8 cellular contexts compared by ENCODE assay signal in the genomic region with DNA sequence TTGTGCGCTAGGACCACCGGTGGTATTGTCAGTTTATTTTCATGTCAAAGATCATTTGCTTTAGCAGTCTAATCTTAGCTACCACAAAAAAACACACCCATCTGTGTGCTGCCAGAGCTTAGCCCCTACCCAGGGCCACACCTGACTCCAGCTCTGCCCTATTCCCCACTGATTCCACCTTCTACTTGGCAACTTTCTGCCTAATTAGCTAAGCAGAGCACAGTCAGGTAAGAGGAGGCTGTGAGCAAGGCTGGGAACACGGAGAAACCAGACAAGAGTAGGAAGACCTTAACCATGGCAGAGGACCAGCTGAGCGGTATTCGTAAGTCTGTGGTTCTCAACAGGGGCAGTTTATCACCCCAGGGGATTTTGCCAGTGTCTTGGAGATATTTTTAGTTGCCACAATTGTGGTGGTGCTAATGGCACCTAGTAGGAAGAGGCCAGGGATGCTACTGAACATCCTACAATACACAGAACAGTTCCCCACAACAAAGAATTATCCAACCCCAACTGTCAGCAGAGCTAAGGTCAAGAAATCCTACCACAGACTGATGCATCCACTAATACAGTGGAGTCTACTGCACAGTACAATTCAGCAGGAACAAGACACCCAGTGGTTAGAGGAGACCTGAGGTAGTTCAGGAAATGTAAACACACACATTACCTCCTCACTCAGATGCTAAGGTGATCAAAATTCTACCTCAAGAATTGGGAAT.
DNase-seq lines count a peak whose midpoint lies in the region; ATAC-seq and TF ChIP-seq lines count a peak whose summit lies in the region.

No MANE protein-coding gene starts in this region.

- peak overlapping the region; percentile 84 for H3K4me2 ChIP-seq in OCI-LY3 (ENCODE audit: low read length)
- H3K4me2 ChIP-seq in neural progenitor cell, result no peak overlapping the region

- H3K27ac Mint-ChIP-seq in neural progenitor cell, result no peak overlapping the region

- H3K27me3 ChIP-seq in OCI-LY3 (ENCODE audit: low read depth, low read length), result no peaks in the 10 kb centered on the region
- no peaks in the 10 kb centered on the region for H3K27me3 ChIP-seq in heart right ventricle
- no peaks in the 10 kb centered on the region for H3K27me3 ChIP-seq in neural progenitor cell

- H3K4me3 Mint-ChIP-seq in neural progenitor cell, result no peak overlapping the region

- no peaks in the 10 kb centered on the region for H3K36me3 ChIP-seq in OCI-LY3 (replicated peaks; ENCODE audit: low read depth, low read length)
- no peaks in the 10 kb centered on the region for H3K36me3 ChIP-seq in heart right ventricle
- no peaks in the 10 kb centered on the region for H3K36me3 ChIP-seq in neural progenitor cell

- H3K27ac ChIP-seq in OCI-LY3 (ENCODE audit: low read length) (no peak overlapping the region), heart right ventricle (peak overlapping the region in 5 of 10 donors; percentile 1 to 68 (median 5)), neural progenitor cell (no peak overlapping the region)

- H3K9me3 Mint-ChIP-seq in neural progenitor cell, result peaks cover 5% of the 10 kb centered on the region

- peak; percentile 61 for ATAC-seq in GM21717 (IDR thresholded peaks at IDR 0.05; ENCODE audit: unreplicated experiment)
- peak in 5 of 8 donors; percentile 7 to 51 (median 37) for ATAC-seq in heart right ventricle

- no peaks in the 10 kb centered on the region for H3K4me1 Mint-ChIP-seq in neural progenitor cell

- no peaks in the 10 kb centered on the region for H3K79me2 ChIP-seq in OCI-LY3 (ENCODE audit: low read length)
- peaks cover 9% of the 10 kb centered on the region for H3K79me2 ChIP-seq in neural progenitor cell (ENCODE audit: low read depth)

- H3K4me1 ChIP-seq in OCI-LY3 (ENCODE audit: low read length), result peaks cover 12% of the 10 kb centered on the region
- peaks cover 0 to 31% (median 13%) of the 10 kb centered on the region in 9 donors for H3K4me1 ChIP-seq in heart right ventricle
- H3K4me1 ChIP-seq in neural progenitor cell, result peaks cover 8% of the 10 kb centered on the region

- no peak overlapping the region for H2AFZ ChIP-seq in OCI-LY3 (ENCODE audit: low read depth, low read length)
- no peak overlapping the region for H2AFZ ChIP-seq in neural progenitor cell (replicated peaks)

- H3K27me3 Mint-ChIP-seq in neural progenitor cell (ENCODE audit: insufficient read depth, low read depth), result no peaks in the 10 kb centered on the region

- intact Hi-C loops in heart right ventricle (cut with DNase I), result no loop called here

- peaks cover 3% of the 10 kb centered on the region for H3F3A ChIP-seq in neural progenitor cell (ENCODE audit: low read depth)

- H3K4me3 ChIP-seq in GM12865 (ENCODE audit: low read depth, low read length) (peak overlapping the region; percentile 60), OCI-LY3 (ENCODE audit: low read length) (peak overlapping the region; percentile 72), heart right ventricle (peak overlapping the region in 8 of 10 donors; percentile 7 to 40 (median 29)), neural progenitor cell (no peak overlapping the region)

- H3K9me3 ChIP-seq in OCI-LY3 (ENCODE audit: insufficient read depth, low read length), result no peaks in the 10 kb centered on the region
- H3K9me3 ChIP-seq in heart right ventricle, result peaks cover 0 to 11% (median 0%) of the 10 kb centered on the region in 11 donors
- H3K9me3 ChIP-seq in neural progenitor cell (ENCODE audit: low read depth), result no peaks in the 10 kb centered on the region

- H3K9ac ChIP-seq in OCI-LY3 (ENCODE audit: low read length) (peak overlapping the region; percentile 9; the same call in 1 of the 2 replicates), neural progenitor cell (no peak overlapping the region)

- no peak for TF ChIP-seq CTCF in GM12865 (IDR thresholded peaks at IDR 0.05; ENCODE audit: insufficient read depth, low read depth, low read length, missing control alignments)
- TF ChIP-seq CTCF in OCI-LY3 (IDR thresholded peaks at IDR 0.05; ENCODE audit: low read depth, low read length), result no peak
- no peak for TF ChIP-seq CTCF in heart right ventricle (IDR thresholded peaks at IDR 0.05)
- no peak for TF ChIP-seq CTCF in neural progenitor cell (IDR thresholded peaks at IDR 0.05)

- peak; percentile 61 for DNase-seq in GM12865 (ENCODE audit: low read depth)
- no peak for DNase-seq in heart right ventricle
- no peak for DNase-seq in cerebellar nuclear complex (lab: John Stamatoyannopoulos, UW)
- DNase-seq in neural progenitor cell (ENCODE audit: low spot score), result no peak
- DNase-seq in HuH-7.5 (ENCODE audit: low spot score), result no peak
- no peak for DNase-seq in NCI-H2081 treated with DMSO at 0.1 percent for 48 hours (lab: John Stamatoyannopoulos, UW)

- WGBS in heart right ventricle, 2 donors, result 33 to 40% methylated on average over 5 of the region's 5 CpGs

- H3K36me3 Mint-ChIP-seq in neural progenitor cell, result no peaks in the 10 kb centered on the region

- H4K20me1 ChIP-seq in OCI-LY3 (ENCODE audit: insufficient read depth, low read length) (no peaks in the 10 kb centered on the region), neural progenitor cell (ENCODE audit: low read depth) (no peaks in the 10 kb centered on the region)
